Comparison of ENCODE assay signal across 21 cellular contexts in genomic region chr19:35307990-35308389, GRCh38. TPM values are rescaled to one million over a fixed set of nuclear protein-coding genes. Genes with fewer than 3 reads are reported as not detected.
"Had no signal": no experiment of that assay in that cellular context is flagged by ENCODE, and none has a peak within 500 bp of the region (broad histone marks: within the 10 kb centered on the region; RNA-seq: fewer than 3 reads in every experiment).

No MANE protein-coding gene starts in this region.

- H3K36me3 Mint-ChIP-seq: T-cell had no signal

- H3K27me3 Mint-ChIP-seq: activated CD4-positive, alpha-beta T cell treated with anti-CD3 and anti-CD28 coated beads, Interleukin-2, amount 10 ng/mL, durations not matched to agents 24 days and 14 days; stimulated activated naive CD8-positive, alpha-beta T cell treated with anti-CD3 and anti-CD28 coated beads, Interleukin-15, Interleukin-2, amounts not matched to agents 100 ng/mL and 50 ng/mL, for 24 hours; T-cell had no signal

- H3K4me2 ChIP-seq: hepatocyte had no signal

- H3K36me3 ChIP-seq: adrenal gland, thoracic aorta had no signal

- H3K4me1 Mint-ChIP-seq: activated CD4-positive, alpha-beta T cell treated with anti-CD3 and anti-CD28 coated beads, Interleukin-2, amount 10 ng/mL, durations not matched to agents 24 days and 14 days had no signal

- H3K9me3 ChIP-seq: adrenal gland, thoracic aorta had no signal

- H3K9me3 Mint-ChIP-seq: activated CD4-positive, alpha-beta T cell treated with anti-CD3 and anti-CD28 coated beads, Interleukin-2, amount 10 ng/mL, durations not matched to agents 24 days and 14 days; stimulated activated naive CD8-positive, alpha-beta T cell treated with anti-CD3 and anti-CD28 coated beads, Interleukin-15, Interleukin-2, amounts not matched to agents 100 ng/mL and 50 ng/mL, for 24 hours; T-cell had no signal

- ATAC-seq: T-cell had no signal

- DNase-seq: activated CD4-positive, alpha-beta T cell treated with anti-CD3 and anti-CD28 coated beads, Interleukin-2, amount 10 ng/mL, durations not matched to agents 24 days and 14 days; activated naive CD4-positive, alpha-beta T cell treated with anti-CD3 and anti-CD28 coated beads, Interleukin-2, amount 50 U/mL, for 16 hours; adrenal gland; central memory CD4-positive, alpha-beta T cell; cortex of kidney; effector memory CD4-positive, alpha-beta T cell; stimulated activated CD4-positive, alpha-beta T cell treated with anti-CD3 and anti-CD28 coated beads, Interleukin-4, amount 100 ng/mL, for 1 hour; stimulated activated CD8-positive, alpha-beta memory T cell treated with anti-CD3 and anti-CD28 coated beads, Interleukin-4, amount 100 ng/mL, for 48 hours; T-cell; T1000 had no signal

- H3K27me3 ChIP-seq: adrenal gland, hepatocyte had no signal

- H3K79me2 ChIP-seq: hepatocyte had no signal

- H3K27ac Mint-ChIP-seq: activated CD4-positive, alpha-beta T cell treated with anti-CD3 and anti-CD28 coated beads, Interleukin-2, amount 10 ng/mL, durations not matched to agents 24 days and 14 days; stimulated activated naive CD8-positive, alpha-beta T cell treated with anti-CD3 and anti-CD28 coated beads, Interleukin-15, Interleukin-2, amounts not matched to agents 100 ng/mL and 50 ng/mL, for 24 hours; T-cell had no signal

- H3K4me3 Mint-ChIP-seq: activated CD4-positive, alpha-beta T cell treated with anti-CD3 and anti-CD28 coated beads, Interleukin-2, amount 10 ng/mL, durations not matched to agents 24 days and 14 days; stimulated activated naive CD8-positive, alpha-beta T cell treated with anti-CD3 and anti-CD28 coated beads, Interleukin-15, Interleukin-2, amounts not matched to agents 100 ng/mL and 50 ng/mL, for 24 hours; T-cell had no signal

- H3K4me3 ChIP-seq: adrenal gland, hepatocyte, thoracic aorta had no signal

- H3K27ac ChIP-seq: adrenal gland, hepatocyte, thoracic aorta, VCaP had no signal

RNA-seq across cellular contexts. Expression of gene MAG, which starts 16.0 kb away (rescaled TPM):
- total RNA-seq: activated CD4-positive, alpha-beta T cell treated with anti-CD3 and anti-CD28 coated beads, Interleukin-2, amount 10 ng/mL, durations not matched to agents 24 days and 14 days; activated CD8-positive, alpha-beta memory T cell treated with anti-CD3 and anti-CD28 coated beads for 36 hours; hepatocyte; mesenteric fat pad; myocyte; omental fat pad; pulmonary artery endothelial cell had no signal

RNA-seq across cellular contexts. Expression of gene CD22, which starts 21.0 kb away (rescaled TPM):
- total RNA-seq: pulmonary artery endothelial cell had no signal
- polyA plus RNA-seq: hepatocyte had no signal

RNA-seq across cellular contexts. Expression of gene HAMP, which starts 25.7 kb away (rescaled TPM):
- total RNA-seq: kidney epithelial cell, mesenteric fat pad, myocyte had no signal

RNA-seq across cellular contexts. Expression of gene FFAR1, which starts 39.7 kb away (rescaled TPM):
- total RNA-seq: activated CD8-positive, alpha-beta memory T cell treated with anti-CD3 and anti-CD28 coated beads for 36 hours; adrenal gland; hepatocyte; liver; mesenteric fat pad; myocyte; omental fat pad; pulmonary artery endothelial cell; thoracic aorta had no signal
- polyA plus RNA-seq: hepatocyte, liver had no signal
